ENCODE assay signal across 12 cellular contexts in the genomic region with DNA sequence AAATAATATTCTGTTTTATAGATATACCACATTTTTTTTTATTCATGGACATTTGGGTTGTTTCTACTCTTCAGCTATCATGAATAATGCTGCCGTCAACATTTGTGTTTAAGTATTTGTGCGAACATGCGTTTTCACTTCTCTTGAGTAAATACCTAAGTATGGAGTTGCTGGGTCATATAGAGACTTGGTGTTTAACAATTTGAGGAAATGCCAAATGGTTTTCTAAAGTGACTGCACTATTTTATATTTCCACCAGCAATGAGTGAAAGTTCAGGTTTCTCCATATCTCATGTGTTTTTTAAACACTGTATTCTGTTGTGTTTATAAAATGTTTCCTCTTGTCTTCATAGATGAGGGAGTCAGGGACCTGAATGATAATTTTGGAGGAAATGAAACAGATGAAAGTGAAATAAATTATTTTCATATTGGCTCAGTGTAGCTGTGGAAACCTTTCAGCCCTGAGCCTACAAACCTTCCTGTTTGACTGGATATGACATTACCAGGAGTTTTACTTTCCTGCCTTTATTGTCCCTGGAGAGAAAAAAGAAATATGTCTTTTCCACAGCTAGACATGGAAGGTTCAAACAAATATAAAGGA. TPM values are rescaled to one million over a fixed set of nuclear protein-coding genes. Genes with fewer than 3 reads are reported as not detected.
A peak's percentile ranks its signal among the peaks of the same experiment; 100 is the strongest.
DNase-seq lines count a peak whose midpoint lies in the region; ATAC-seq, FAIRE-seq and TF ChIP-seq lines count a peak whose summit lies in the region.
"Had no signal": no experiment of that assay in that cellular context is flagged by ENCODE, and none has a peak within 500 bp of the region (broad histone marks: within the 10 kb centered on the region; RNA-seq: fewer than 3 reads in every experiment).

No MANE protein-coding gene starts in this region.

- H3K4me3 ChIP-seq in GM12878, result 0 out of 2 replicates have a peak overlapping the region, but pooled peaks have one; percentile 11
- peak overlapping the region; percentile 23 for H3K4me3 ChIP-seq in thoracic aorta

- CTCF ChIA-PET in GM12878 (lab: Yijun Ruan, JAX), result interaction anchor here (0.9 to 1.7 kb wide), 3 partner anchors 20 to 31 kb away, joined by 3 to 9 read pairs (median 4); no protein-coding TSS in a partner anchor

- no peaks in the 10 kb centered on the region; the same call in none of the 2 replicates for H4K20me1 ChIP-seq in GM12878 (ENCODE audit: control insufficient read depth, insufficient read depth)

- SMC1A ChIA-PET in GM12878 (lab: Charles Lee; ENCODE audit: uncharacterized antibody, unreplicated experiment), result interaction anchor here (0.8 to 4.6 kb wide), 10 partner anchors 22 to 72 kb away, joined by 3 to 24 read pairs (median 6); no protein-coding TSS in a partner anchor

- no peak for TF ChIP-seq CTCF in GM12878 (IDR thresholded peaks at IDR 0.05 in 2 of 3, conservative IDR thresholded peaks at IDR 0.05 in 1 of 3; ENCODE audit: control insufficient read depth in 2 of 3, extremely low read depth in 1 of 3, insufficient read depth in 1 of 3, low read depth in 3 of 3, low read length in 3 of 3)
- TF ChIP-seq CTCF in thoracic aorta (IDR thresholded peaks at IDR 0.05), result no peak

- no peak for TF ChIP-seq POLR2A in GM12878 (IDR thresholded peaks at IDR 0.05; ENCODE audit: low read depth, low read length)

- H3K27ac ChIP-seq in GM12878 (ENCODE audit: control insufficient read depth, insufficient read depth), result peak overlapping the region; percentile 59
- H3K27ac ChIP-seq in thoracic aorta, result peak overlapping the region; percentile 40
- H3K27ac ChIP-seq: KMS-11 had no signal

- peak; percentile 84 for FAIRE-seq in GM19239 (lab: Jason Lieb, UNC)
- FAIRE-seq in GM12878 (lab: Jason Lieb, UNC), result no peak
- no peak for FAIRE-seq in frontal cortex (lab: Jason Lieb, UNC)

- peak in 1 of 2 experiments; percentile 43; a peak in 1 of 4 replicates for TF ChIP-seq EP300 in GM12878 (IDR thresholded peaks at IDR 0.05; ENCODE audit: borderline replicate concordance in 1 of 2, control insufficient read depth in 1 of 2, low read depth in 2 of 2, low read length in 2 of 2)

- H3K27me3 ChIP-seq in GM12878 (replicated peaks in 1 of 2; ENCODE audit: control insufficient read depth in 2 of 2, insufficient read depth in 2 of 2, low read length in 1 of 2) (no peaks in the 10 kb centered on the region), thoracic aorta (replicated peaks; ENCODE audit: insufficient read depth) (no peaks in the 10 kb centered on the region)

- WGBS in GM12878 (ENCODE audit: insufficient coverage, insufficient replicate concordance, low lambda C conversion rate, missing lambda C conversion rate), result 42% methylated on average over 3 of the region's 3 CpGs

- no peak overlapping the region for H3K9ac ChIP-seq in GM12878 (ENCODE audit: control insufficient read depth, insufficient read depth, low read length)
- H3K9ac ChIP-seq: KMS-11 had no signal

- ATAC-seq in HG02642 (IDR thresholded peaks at IDR 0.05; ENCODE audit: poor library complexity, unreplicated experiment) (peak; percentile 60), GM12878 (peak; percentile 82), thoracic aorta (ENCODE audit: insufficient number of reproducible peaks, low FRiP score, low read depth) (no peak)

- POLR2A ChIA-PET in GM12878 (lab: Charles Lee), result interaction anchor here (0.6 to 1.1 kb wide), 3 partner anchors 12 to 33 kb away, joined by 3 to 4 read pairs (median 3); no protein-coding TSS in a partner anchor

- H3K36me3 ChIP-seq in GM12878 (ENCODE audit: control insufficient read depth in 2 of 2, insufficient read depth in 2 of 2, low read length in 1 of 2) (no peaks in the 10 kb centered on the region), thoracic aorta (no peaks in the 10 kb centered on the region)

- peak overlapping the region; percentile 18; the same call in 1 of the 2 replicates for H3K4me2 ChIP-seq in GM12878 (ENCODE audit: control insufficient read depth, insufficient read depth)
- H3K4me2 ChIP-seq: KMS-11 had no signal

- RAD21 ChIA-PET in GM12878 (lab: Charles Lee; ENCODE audit: unreplicated experiment), result interaction anchor here (1.1 to 4.4 kb wide), 5 partner anchors 23 to 61 kb away, joined by 4 to 23 read pairs (median 6); no protein-coding TSS in a partner anchor

- no peak overlapping the region for H2AFZ ChIP-seq in GM12878 (ENCODE audit: control insufficient read depth, low read depth, low read length)

- BruUV-seq in GM12878 (replicated peaks; lab: Mats Ljungman, UMichigan), result no TSS peak

- H3K4me1 ChIP-seq in GM12878 (ENCODE audit: control insufficient read depth, insufficient read depth, low read length) (peaks cover 15% of the 10 kb centered on the region), thoracic aorta (ENCODE audit: control insufficient read depth in 1 of 2, low read depth in 2 of 2) (peaks cover 37 to 95% of the 10 kb centered on the region in 2 donors)

- TF ChIP-seq RAD21 in GM12878 (IDR thresholded peaks at IDR 0.05; ENCODE audit: insufficient read depth, low read depth, low read length), result no peak

- DNase-seq in GM19239 (ENCODE audit: insufficient read length, low spot score) (no peak), GM12878 (ENCODE audit: low read depth, low spot score) (peak; percentile 41), thoracic aorta (ENCODE audit: low spot score) (no peak), OCI-M2 (lab: John Stamatoyannopoulos, UW; ENCODE audit: unreplicated experiment) (no peak), NCI-H1436 treated with DMSO at 0.1 percent for 48 hours (lab: John Stamatoyannopoulos, UW) (no peak), frontal cortex (ENCODE audit: low spot score in 2 of 2) (no peak)
- DNase-seq: activated B cell treated with CpG ODN at 0.5 μM for 24 hours; NCI-H226; RPMI8226; stimulated activated CD4-positive, alpha-beta T cell treated with anti-CD3 and anti-CD28 coated beads, Interleukin-4, amount 100 ng/mL, for 24 hours had no signal

- peaks cover 5% of the 10 kb centered on the region for H3K79me2 ChIP-seq in GM12878 (ENCODE audit: control insufficient read depth, insufficient read depth, low read length)

- intact Hi-C loops in GM12878 (cut with micrococcal nuclease; ENCODE audit: unreplicated experiment), result loop anchor here (2.0 kb wide), 1 partner anchor 60 kb away; no protein-coding TSS in a partner anchor

- H3K9me3 ChIP-seq in GM12878 (replicated peaks; ENCODE audit: control insufficient read depth, insufficient read depth, low read length), result no peaks in the 10 kb centered on the region
- no peaks in the 10 kb centered on the region for H3K9me3 ChIP-seq in thoracic aorta

- in situ Hi-C loops in GM12878 (cut with MboI), result no loop called here

TF ChIP-seq in GM12878, 131 proteins besides CTCF, POLR2A, EP300 and RAD21 (continues in another document):
- TF ChIP-seq, protein P1, sequence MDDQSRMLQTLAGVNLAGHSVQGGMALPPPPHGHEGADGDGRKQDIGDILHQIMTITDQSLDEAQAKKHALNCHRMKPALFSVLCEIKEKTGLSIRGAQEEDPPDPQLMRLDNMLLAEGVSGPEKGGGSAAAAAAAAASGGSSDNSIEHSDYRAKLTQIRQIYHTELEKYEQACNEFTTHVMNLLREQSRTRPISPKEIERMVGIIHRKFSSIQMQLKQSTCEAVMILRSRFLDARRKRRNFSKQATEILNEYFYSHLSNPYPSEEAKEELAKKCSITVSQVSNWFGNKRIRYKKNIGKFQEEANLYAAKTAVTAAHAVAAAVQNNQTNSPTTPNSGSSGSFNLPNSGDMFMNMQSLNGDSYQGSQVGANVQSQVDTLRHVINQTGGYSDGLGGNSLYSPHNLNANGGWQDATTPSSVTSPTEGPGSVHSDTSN (IDR thresholded peaks at IDR 0.05; ENCODE audit: insufficient replicate concordance, low read depth, low read length), result no peak
- TF ChIP-seq SIX5 (IDR thresholded peaks at IDR 0.05; ENCODE audit: low read depth, low read length, severe bottlenecking), result no peak
- no peak for TF ChIP-seq NR2C1 (IDR thresholded peaks at IDR 0.05)
- TF ChIP-seq IKZF2 (IDR thresholded peaks at IDR 0.05), result peak in 1 of 2 experiments; percentile 18; a peak in 1 of 4 replicates

RNA-seq across cellular contexts. Expression of a gene that starts 26.3 kb away (rescaled TPM):
- total RNA-seq in GM12878 (2013; cell fraction: nucleolus; rRNA removed), result 237 and 240 TPM in 2 replicates
- total RNA-seq in GM12878 (2014; rRNA removed), result 16.6 and 18.3 TPM in 2 replicates
- total RNA-seq in GM12878 (2014; rRNA removed; fragmentation: Illumina TruSeq; extraction: Trizol), result 21.5 and 24.5 TPM in 2 replicates
- total RNA-seq in GM12878 (2021), result 31.3 and 32.4 TPM in 2 replicates
- 4.8 TPM for polyA plus RNA-seq in GM12878 (2011; ENCODE audit: low read depth)
- 26.9 and 51.8 TPM in 2 replicates for polyA plus RNA-seq in GM12878 (2011; rRNA removed)
- 6.8 and 10.9 TPM in 2 replicates for polyA plus RNA-seq in GM12878 (2011; cell fraction: cytosol; rRNA removed)
- polyA plus RNA-seq in GM12878 (2011; cell fraction: nucleus; rRNA removed), result 32.7 and 37.0 TPM in 2 replicates
- polyA plus RNA-seq in GM12878 (2012), result 8.6 and 15.5 TPM in 2 replicates
- 29.0 and 41.1 TPM in 2 replicates for polyA plus RNA-seq in GM12878 (2014; fragmentation: Illumina TruSeq; extraction: Trizol)
- 10 to 100 TPM; 13.8 to 19.7 TPM for polyA plus RNA-seq in GM12878 (2014; fragmentation: Nextera tagmentation; extraction: Ambion mirVana)
- 16.8 and 17.3 TPM in 2 replicates for polyA plus RNA-seq in GM12878 (2014; rRNA removed)
- polyA plus RNA-seq in GM12878 (2016; fragmentation: Nextera tagmentation; extraction: Ambion mirVana), result 10 to 100 TPM; 28.5 to 29.7 TPM
- polyA minus RNA-seq in GM12878 (2011; rRNA and poly(A)+ RNA removed), result 47.0 and 87.3 TPM in 2 replicates
- 7.3 and 7.4 TPM in 2 replicates for polyA minus RNA-seq in GM12878 (2011; cell fraction: cytosol; rRNA and poly(A)+ RNA removed)
- polyA minus RNA-seq in GM12878 (2011; cell fraction: nucleus; rRNA and poly(A)+ RNA removed), result 55.4 and 67.1 TPM in 2 replicates
- total RNA-seq in thoracic aorta, result 10 to 100 TPM; 35.9 to 56.6 TPM
- total RNA-seq in frontal cortex, result 232 TPM
